8 cellular contexts compared by ENCODE assay signal in genomic region chr3:171088984-171089754, GRCh38.
DNase-seq lines count a peak whose midpoint lies in the region; ATAC-seq and TF ChIP-seq lines count a peak whose summit lies in the region.

No MANE protein-coding gene starts in this region.

- no peaks in the 10 kb centered on the region for H3K27me3 ChIP-seq in SJCRH30
- H3K27me3 ChIP-seq in cardiac muscle cell = no peaks in the 10 kb centered on the region
- no peaks in the 10 kb centered on the region for H3K27me3 ChIP-seq in spleen (replicated peaks in 1 of 7)

- H3K27ac ChIP-seq in SJCRH30 (peak overlapping the region; percentile 18; the same call in 1 of the 2 replicates), cardiac muscle cell (peak overlapping the region; percentile 55), spleen (no peak overlapping the region)

- peaks cover 7% of the 10 kb centered on the region for H3K4me1 Mint-ChIP-seq in stimulated activated naive CD8-positive, alpha-beta T cell treated with anti-CD3 and anti-CD28 coated beads, Interleukin-15, amount 100 ng/mL, for 72 hours

- no peaks in the 10 kb centered on the region for H3K9me3 Mint-ChIP-seq in stimulated activated naive CD8-positive, alpha-beta T cell treated with anti-CD3 and anti-CD28 coated beads, Interleukin-15, amount 100 ng/mL, for 72 hours

- TF ChIP-seq POLR2A in spleen (IDR thresholded peaks at IDR 0.05) = no peak

- ATAC-seq in stimulated activated naive CD8-positive, alpha-beta T cell treated with anti-CD3 and anti-CD28 coated beads, Interleukin-15, amount 100 ng/mL, for 72 hours = peak; percentile 48

- intact Hi-C loops in spleen (cut with DNase I; ENCODE audit: low total_unique reads) = no loop called here

- no peak overlapping the region for H3K4me3 ChIP-seq in SJCRH30
- no peak overlapping the region for H3K4me3 ChIP-seq in cardiac muscle cell
- no peak overlapping the region for H3K4me3 ChIP-seq in spleen

- H3K27me3 Mint-ChIP-seq in stimulated activated naive CD8-positive, alpha-beta T cell treated with anti-CD3 and anti-CD28 coated beads, Interleukin-15, amount 100 ng/mL, for 72 hours = no peaks in the 10 kb centered on the region

- H3K36me3 ChIP-seq in SJCRH30 = no peaks in the 10 kb centered on the region
- H3K36me3 ChIP-seq in cardiac muscle cell = no peaks in the 10 kb centered on the region
- peaks cover 0 to 44% (median 2%) of the 10 kb centered on the region in 6 donors for H3K36me3 ChIP-seq in spleen

- H3K4me3 Mint-ChIP-seq in stimulated activated naive CD8-positive, alpha-beta T cell treated with anti-CD3 and anti-CD28 coated beads, Interleukin-15, amount 100 ng/mL, for 72 hours = no peak overlapping the region

- WGBS in spleen, 5 donors = 64 to 80% (median 71%) methylated on average over 2 of the region's 2 CpGs

- DNase-seq in NOMO-1 treated with DMSO at 0.1 percent for 48 hours (lab: John Stamatoyannopoulos, UW; ENCODE audit: unreplicated experiment) (peak; percentile 17), NOMO-1 treated with dmso at 0.1 percent for 144 hours (lab: John Stamatoyannopoulos, UW; ENCODE audit: unreplicated experiment) (no peak), SJCRH30 (no peak), cardiac muscle cell (ENCODE audit: low read depth in 1 of 2, low spot score in 1 of 2) (peak in 1 of 2 donors; percentile 94), spleen (no peak), GM19238 (ENCODE audit: insufficient read length, low spot score) (no peak)
- no peak for DNase-seq in stimulated activated naive CD8-positive, alpha-beta T cell treated with anti-CD3 and anti-CD28 coated beads, Interleukin-15, amount 100 ng/mL, for 72 hours
- no peak for DNase-seq in stimulated activated naive CD4-positive, alpha-beta T cell treated with Interleukin-2 at 50 U/mL for 16 hours (lab: John Stamatoyannopoulos, UW)

- H3K4me1 ChIP-seq in SJCRH30 = peaks cover 11% of the 10 kb centered on the region
- peaks cover 20% of the 10 kb centered on the region for H3K4me1 ChIP-seq in cardiac muscle cell (ENCODE audit: low read depth)
- no peaks in the 10 kb centered on the region for H3K4me1 ChIP-seq in spleen

- H3K9me3 ChIP-seq in SJCRH30 (replicated peaks) (no peaks in the 10 kb centered on the region), cardiac muscle cell (ENCODE audit: low read depth) (no peaks in the 10 kb centered on the region), spleen (no peaks in the 10 kb centered on the region)

- no peak for TF ChIP-seq CTCF in cardiac muscle cell (IDR thresholded peaks at IDR 0.05; ENCODE audit: low read depth, low read length)
- no peak for TF ChIP-seq CTCF in spleen (IDR thresholded peaks at IDR 0.05 in 8 of 11, conservative IDR thresholded peaks at IDR 0.05 in 3 of 11)

- peak overlapping the region in 1 of 2 donors; percentile 9 for H3K27ac Mint-ChIP-seq in stimulated activated naive CD8-positive, alpha-beta T cell treated with anti-CD3 and anti-CD28 coated beads, Interleukin-15, amount 100 ng/mL, for 72 hours

Comparison
In these comparisons a context has a peak if more than half of its experiments do, and no peak if none do; other contexts are left out.
1. H3K27ac ChIP-seq: peak in SJCRH30 (single experiment) and cardiac muscle cell (single experiment); none in spleen (0 of 8).